Comparison of ENCODE assay signal across 9 cellular contexts in genomic region chr3:41881233-41881821, GRCh38.
A peak's percentile ranks its signal among the peaks of the same experiment; 100 is the strongest.
DNase-seq lines count a peak whose midpoint lies in the region; ATAC-seq and TF ChIP-seq lines count a peak whose summit lies in the region.
"Had no signal": no experiment of that assay in that cellular context is flagged by ENCODE, and none has a peak within 500 bp of the region (broad histone marks: within the 10 kb centered on the region; RNA-seq: fewer than 3 reads in every experiment).

No MANE protein-coding gene starts in this region.

- DNase-seq in Caki2 (ENCODE audit: low read depth) (peak; percentile 19), HEK293T (ENCODE audit: extremely low spot score) (peak; percentile 15), RWPE2 (ENCODE audit: low spot score) (no peak), fibroblast of pulmonary artery (ENCODE audit: low read depth) (peak; percentile 67), renal cortical epithelial cell (ENCODE audit: low read depth) (peak; percentile 51), ecto neural progenitor cell (ENCODE audit: low spot score) (no peak)

- in situ Hi-C loops in Caki2 (cut with HindIII; ENCODE audit: low pct_unique_long_range_greater_than_20kb, low sequenced_read_pairs), result no loop called here

- ATAC-seq in RWPE2 (ENCODE audit: low read depth) (no peak), HG02610 (IDR thresholded peaks at IDR 0.05; ENCODE audit: unreplicated experiment) (no peak), HG03354 (IDR thresholded peaks at IDR 0.05; ENCODE audit: poor library complexity, severe bottlenecking, unreplicated experiment) (no peak)

- no peaks in the 10 kb centered on the region for H3K27me3 ChIP-seq in RWPE2 (ENCODE audit: insufficient read depth, poor library complexity, severe bottlenecking)
- H3K27me3 ChIP-seq: SJSA1 had no signal

- H3K4me1 ChIP-seq in RWPE2 (ENCODE audit: insufficient read depth, poor library complexity, severe bottlenecking), result no peaks in the 10 kb centered on the region
- H3K4me1 ChIP-seq: SJSA1 had no signal

- H3K27ac ChIP-seq in RWPE2 (ENCODE audit: poor library complexity, severe bottlenecking), result no peak overlapping the region
- H3K27ac ChIP-seq: SJSA1 had no signal

- no peak overlapping the region for H3K4me3 ChIP-seq in RWPE2 (ENCODE audit: severe bottlenecking)
- H3K4me3 ChIP-seq in fibroblast of pulmonary artery (replicated peaks; ENCODE audit: low read depth, low read length), result no peak overlapping the region
- H3K4me3 ChIP-seq: SJSA1 had no signal

- POLR2A ChIA-PET in HEK293T (lab: Yijun Ruan, JAX), result no interaction called here

- TF ChIP-seq CTCF in RWPE2 (IDR thresholded peaks at IDR 0.05; ENCODE audit: poor library complexity, severe bottlenecking) (peak; percentile 67), fibroblast of pulmonary artery (IDR thresholded peaks at IDR 0.05; ENCODE audit: low read length, missing control alignments) (peak; percentile 58)

- CTCF ChIA-PET in HEK293T (lab: Yijun Ruan, JAX), result no interaction called here

- no peaks in the 10 kb centered on the region for H3K36me3 ChIP-seq in RWPE2 (ENCODE audit: low read depth)
- H3K36me3 ChIP-seq: SJSA1 had no signal

- H3K9me3 ChIP-seq in RWPE2 (ENCODE audit: severe bottlenecking), result no peaks in the 10 kb centered on the region
- H3K9me3 ChIP-seq: SJSA1 had no signal

TF ChIP-seq in HEK293T, 16 proteins besides CTCF, POLR2A, EP300 and RAD21:
- TF ChIP-seq FOXK2 (IDR thresholded peaks at IDR 0.05), result no peak
- TF ChIP-seq ELF4 (IDR thresholded peaks at IDR 0.05), result peak; percentile 48; the same call in 1 of the 2 replicates

Comparison
In these comparisons a context has a peak if more than half of its experiments do, and no peak if none do; other contexts are left out.
1. DNase-seq: peak in Caki2 (single experiment), HEK293T (single experiment), fibroblast of pulmonary artery (single experiment) and renal cortical epithelial cell (single experiment); none in RWPE2 (single experiment) and ecto neural progenitor cell (single experiment).